In genomic region chr4:21013501-21013900, GRCh38 we compare ENCODE assay signal across 23 cellular contexts.
"Had no signal": no experiment of that assay in that cellular context is flagged by ENCODE, and none has a peak within 500 bp of the region (broad histone marks: within the 10 kb centered on the region; RNA-seq: fewer than 3 reads in every experiment).

No MANE protein-coding gene starts in this region.

- H3K27ac ChIP-seq: ascending aorta, hepatocyte, parathyroid adenoma, right lobe of liver, skin epidermis, tibial artery had no signal

- H3K4me2 ChIP-seq: hepatocyte had no signal

- H3K4me1 ChIP-seq: ascending aorta, parathyroid adenoma, right lobe of liver, tibial artery had no signal

- H2AFZ ChIP-seq: hepatocyte, parathyroid adenoma had no signal

- H3K9ac ChIP-seq: parathyroid adenoma had no signal

- H3K9me3 Mint-ChIP-seq: immature natural killer cell, nephron progenitor cell had no signal

- H3K36me3 Mint-ChIP-seq: activated CD8-positive, alpha-beta memory T cell treated with anti-CD3 and anti-CD28 coated beads, Interleukin-2, amount 10 ng/mL, durations not matched to agents 7 days and 5 days; activated naive CD4-positive, alpha-beta T cell treated with anti-CD3 and anti-CD28 coated beads, Interleukin-2, amount 50 U/mL, for 24 hours; stimulated activated effector memory CD8-positive, alpha-beta T cell treated with anti-CD3 and anti-CD28 coated beads, Interleukin-12 subunit alpha, Interleukin-12 subunit beta, amount 100 ng/mL, for 72 hours had no signal

- FAIRE-seq: frontal cortex had no signal

- H3K4me1 Mint-ChIP-seq: activated CD4-positive, alpha-beta T cell treated with anti-CD3 and anti-CD28 coated beads, Interleukin-2, amount 10 ng/mL, durations not matched to agents 7 days and 5 days; activated CD8-positive, alpha-beta memory T cell treated with anti-CD3 and anti-CD28 coated beads, Interleukin-2, amount 10 ng/mL, durations not matched to agents 7 days and 5 days; activated naive CD4-positive, alpha-beta T cell treated with anti-CD3 and anti-CD28 coated beads, Interleukin-2, amount 50 U/mL, for 24 hours; stimulated activated effector memory CD8-positive, alpha-beta T cell treated with anti-CD3 and anti-CD28 coated beads, Interleukin-12 subunit alpha, Interleukin-12 subunit beta, amount 100 ng/mL, for 72 hours; stimulated activated naive CD8-positive, alpha-beta T cell treated with anti-CD3 and anti-CD28 coated beads, Interleukin-15, amount 100 ng/mL, for 72 hours had no signal

- H3K36me3 ChIP-seq: ascending aorta, right lobe of liver, tibial artery had no signal

- DNase-seq: activated CD4-positive, alpha-beta T cell treated with anti-CD3 and anti-CD28 coated beads, Interleukin-2, amount 10 ng/mL, durations not matched to agents 7 days and 5 days; activated CD8-positive, alpha-beta memory T cell treated with anti-CD3 and anti-CD28 coated beads, Interleukin-2, amount 10 ng/mL, durations not matched to agents 7 days and 5 days; activated CD8-positive, alpha-beta T cell treated with anti-CD3 and anti-CD28 coated beads for 36 hours; activated gamma-delta T cell; activated T-cell treated with anti-CD3 and anti-CD28 coated beads for 4 hours; cortex of kidney; glutamatergic neuron; immature natural killer cell; left ventricle myocardium superior; mucosa of descending colon; nephron progenitor cell; right lobe of liver; stimulated activated CD4-positive, alpha-beta T cell treated with anti-CD3 and anti-CD28 coated beads, Interleukin-2, amount 100 ng/mL, for 24 hours; stimulated activated naive CD8-positive, alpha-beta T cell treated with anti-CD3 and anti-CD28 coated beads, Interleukin-15, amount 100 ng/mL, for 72 hours; tibial artery had no signal

- H3K4me3 Mint-ChIP-seq: activated CD4-positive, alpha-beta T cell treated with anti-CD3 and anti-CD28 coated beads, Interleukin-2, amount 10 ng/mL, durations not matched to agents 7 days and 5 days; activated CD8-positive, alpha-beta memory T cell treated with anti-CD3 and anti-CD28 coated beads, Interleukin-2, amount 10 ng/mL, durations not matched to agents 7 days and 5 days; activated CD8-positive, alpha-beta T cell treated with anti-CD3 and anti-CD28 coated beads for 36 hours; activated naive CD4-positive, alpha-beta T cell treated with anti-CD3 and anti-CD28 coated beads, Interleukin-2, amount 50 U/mL, for 24 hours; immature natural killer cell; nephron progenitor cell; stimulated activated effector memory CD8-positive, alpha-beta T cell treated with anti-CD3 and anti-CD28 coated beads, Interleukin-12 subunit alpha, Interleukin-12 subunit beta, amount 100 ng/mL, for 72 hours; stimulated activated naive CD8-positive, alpha-beta T cell treated with anti-CD3 and anti-CD28 coated beads, Interleukin-15, amount 100 ng/mL, for 72 hours; T-helper 1 cell treated with Interleukin-12 subunit alpha and Interleukin-12 subunit beta and Interleukin-4 antibody, amounts not matched to agents 30 μg/mL and 1 μg/mL, for 36 hours had no signal

- H3K79me2 ChIP-seq: hepatocyte, parathyroid adenoma had no signal

- H3K27me3 ChIP-seq: ascending aorta, hepatocyte, right lobe of liver, tibial artery had no signal

- H3K27ac Mint-ChIP-seq: activated CD4-positive, alpha-beta T cell treated with anti-CD3 and anti-CD28 coated beads, Interleukin-2, amount 10 ng/mL, durations not matched to agents 7 days and 5 days; activated CD8-positive, alpha-beta memory T cell treated with anti-CD3 and anti-CD28 coated beads, Interleukin-2, amount 10 ng/mL, durations not matched to agents 7 days and 5 days; activated CD8-positive, alpha-beta T cell treated with anti-CD3 and anti-CD28 coated beads for 36 hours; activated naive CD4-positive, alpha-beta T cell treated with anti-CD3 and anti-CD28 coated beads, Interleukin-2, amount 50 U/mL, for 24 hours; immature natural killer cell; nephron progenitor cell; stimulated activated effector memory CD8-positive, alpha-beta T cell treated with anti-CD3 and anti-CD28 coated beads, Interleukin-12 subunit alpha, Interleukin-12 subunit beta, amount 100 ng/mL, for 72 hours; T-helper 1 cell treated with Interleukin-12 subunit alpha and Interleukin-12 subunit beta and Interleukin-4 antibody, amounts not matched to agents 30 μg/mL and 1 μg/mL, for 36 hours had no signal

- H3K9me3 ChIP-seq: ascending aorta, mucosa of descending colon, right lobe of liver, tibial artery had no signal

- H3K4me3 ChIP-seq: ascending aorta, hepatocyte, mucosa of descending colon, right lobe of liver, skin epidermis, tibial artery had no signal

- H3K27me3 Mint-ChIP-seq: activated CD4-positive, alpha-beta T cell treated with anti-CD3 and anti-CD28 coated beads, Interleukin-2, amount 10 ng/mL, durations not matched to agents 7 days and 5 days; activated CD8-positive, alpha-beta memory T cell treated with anti-CD3 and anti-CD28 coated beads, Interleukin-2, amount 10 ng/mL, durations not matched to agents 7 days and 5 days; activated CD8-positive, alpha-beta T cell treated with anti-CD3 and anti-CD28 coated beads for 36 hours; activated naive CD4-positive, alpha-beta T cell treated with anti-CD3 and anti-CD28 coated beads, Interleukin-2, amount 50 U/mL, for 24 hours; stimulated activated naive CD8-positive, alpha-beta T cell treated with anti-CD3 and anti-CD28 coated beads, Interleukin-15, amount 100 ng/mL, for 72 hours had no signal
